In the genomic region with DNA sequence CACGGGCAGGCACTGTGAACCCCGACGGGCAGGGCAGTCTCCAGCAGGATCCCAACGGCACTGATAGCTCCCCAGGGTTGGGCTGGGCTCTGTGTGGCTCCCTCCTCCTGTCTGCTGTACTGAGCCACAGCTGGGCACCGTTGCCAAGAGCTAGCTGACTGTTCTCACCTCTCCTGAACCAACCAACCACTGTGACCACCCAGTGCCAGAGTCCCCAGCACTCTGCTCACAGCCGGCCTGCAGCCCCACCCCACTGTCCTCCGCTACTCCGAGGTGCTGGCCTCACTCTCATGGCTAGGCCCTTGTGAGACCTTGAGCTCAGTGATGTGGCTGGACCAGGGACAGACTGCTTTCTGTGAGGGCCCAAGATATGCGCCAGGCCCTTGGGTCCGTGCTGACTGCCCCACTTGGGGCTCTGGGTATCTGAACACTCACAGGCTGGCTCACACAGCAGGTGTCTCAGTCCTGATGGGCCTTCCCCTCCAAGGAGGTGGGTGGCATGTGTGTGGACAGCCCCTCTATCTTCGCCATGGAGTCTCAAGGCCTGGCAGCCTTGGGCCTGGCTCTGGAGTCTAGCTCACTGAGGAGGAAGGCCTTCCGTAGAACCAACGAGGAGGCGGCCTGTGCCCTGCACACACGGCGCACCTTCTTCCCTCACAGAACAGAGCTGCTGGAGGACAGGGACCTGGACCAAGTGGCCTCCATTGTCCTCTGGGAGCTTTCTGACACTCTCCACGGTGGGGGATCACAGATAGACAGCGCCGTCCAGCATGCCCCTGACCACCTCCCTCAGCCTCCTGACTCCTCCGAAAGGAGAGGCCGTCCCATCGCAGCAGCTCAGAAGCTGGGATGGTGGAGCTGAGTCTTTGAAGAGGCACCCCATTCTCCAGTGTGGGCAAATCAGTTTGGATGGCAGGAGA, we compare ENCODE assay signal across 2 cellular contexts.
TF ChIP-seq lines count a peak whose summit lies in the region.

No MANE protein-coding gene starts in this region.

TF ChIP-seq in SK-N-SH, 30 proteins besides CTCF, POLR2A, EP300 and RAD21 (continued from another document):
- TF ChIP-seq, protein P1, sequence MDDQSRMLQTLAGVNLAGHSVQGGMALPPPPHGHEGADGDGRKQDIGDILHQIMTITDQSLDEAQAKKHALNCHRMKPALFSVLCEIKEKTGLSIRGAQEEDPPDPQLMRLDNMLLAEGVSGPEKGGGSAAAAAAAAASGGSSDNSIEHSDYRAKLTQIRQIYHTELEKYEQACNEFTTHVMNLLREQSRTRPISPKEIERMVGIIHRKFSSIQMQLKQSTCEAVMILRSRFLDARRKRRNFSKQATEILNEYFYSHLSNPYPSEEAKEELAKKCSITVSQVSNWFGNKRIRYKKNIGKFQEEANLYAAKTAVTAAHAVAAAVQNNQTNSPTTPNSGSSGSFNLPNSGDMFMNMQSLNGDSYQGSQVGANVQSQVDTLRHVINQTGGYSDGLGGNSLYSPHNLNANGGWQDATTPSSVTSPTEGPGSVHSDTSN (IDR thresholded peaks at IDR 0.05), result no peak
- TF ChIP-seq RCOR1 (IDR thresholded peaks at IDR 0.05; ENCODE audit: low read length), result no peak
- TF ChIP-seq NRF1 (IDR thresholded peaks at IDR 0.05; ENCODE audit: low read depth, low read length), result no peak
- TF ChIP-seq TEAD4 (IDR thresholded peaks at IDR 0.05; ENCODE audit: borderline replicate concordance, insufficient read depth), result no peak
- TF ChIP-seq, protein P2, sequence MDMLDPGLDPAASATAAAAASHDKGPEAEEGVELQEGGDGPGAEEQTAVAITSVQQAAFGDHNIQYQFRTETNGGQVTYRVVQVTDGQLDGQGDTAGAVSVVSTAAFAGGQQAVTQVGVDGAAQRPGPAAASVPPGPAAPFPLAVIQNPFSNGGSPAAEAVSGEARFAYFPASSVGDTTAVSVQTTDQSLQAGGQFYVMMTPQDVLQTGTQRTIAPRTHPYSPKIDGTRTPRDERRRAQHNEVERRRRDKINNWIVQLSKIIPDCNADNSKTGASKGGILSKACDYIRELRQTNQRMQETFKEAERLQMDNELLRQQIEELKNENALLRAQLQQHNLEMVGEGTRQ (IDR thresholded peaks at IDR 0.05; ENCODE audit: borderline replicate concordance, low read depth, low read length), result no peak
- TF ChIP-seq POLR2AphosphoS5 (IDR thresholded peaks at IDR 0.05; ENCODE audit: low read depth, low read length), result no peak
- TF ChIP-seq, protein P3, sequence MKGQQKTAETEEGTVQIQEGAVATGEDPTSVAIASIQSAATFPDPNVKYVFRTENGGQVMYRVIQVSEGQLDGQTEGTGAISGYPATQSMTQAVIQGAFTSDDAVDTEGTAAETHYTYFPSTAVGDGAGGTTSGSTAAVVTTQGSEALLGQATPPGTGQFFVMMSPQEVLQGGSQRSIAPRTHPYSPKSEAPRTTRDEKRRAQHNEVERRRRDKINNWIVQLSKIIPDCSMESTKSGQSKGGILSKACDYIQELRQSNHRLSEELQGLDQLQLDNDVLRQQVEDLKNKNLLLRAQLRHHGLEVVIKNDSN (IDR thresholded peaks at IDR 0.05; ENCODE audit: borderline replicate concordance, low read depth), result no peak
- no peak for TF ChIP-seq RFX5 (IDR thresholded peaks at IDR 0.05; ENCODE audit: low read length)
- no peak for TF ChIP-seq FOXJ3 (CRISPR knock-in tag; IDR thresholded peaks at IDR 0.05)
- no peak for TF ChIP-seq EZH2phosphoT487 (IDR thresholded peaks at IDR 0.05; ENCODE audit: borderline replicate concordance, low read depth)
- TF ChIP-seq NFIC (IDR thresholded peaks at IDR 0.05; ENCODE audit: borderline replicate concordance), result no peak
TF ChIP-seq in SK-N-SH: peak in this region for 0.

TF ChIP-seq in SK-N-SH treated with all-trans-retinoic acid at 6 μM for 48 hours, 23 proteins besides CTCF, POLR2A, EP300 and RAD21 (continued from another document):
- TF ChIP-seq, protein P4, sequence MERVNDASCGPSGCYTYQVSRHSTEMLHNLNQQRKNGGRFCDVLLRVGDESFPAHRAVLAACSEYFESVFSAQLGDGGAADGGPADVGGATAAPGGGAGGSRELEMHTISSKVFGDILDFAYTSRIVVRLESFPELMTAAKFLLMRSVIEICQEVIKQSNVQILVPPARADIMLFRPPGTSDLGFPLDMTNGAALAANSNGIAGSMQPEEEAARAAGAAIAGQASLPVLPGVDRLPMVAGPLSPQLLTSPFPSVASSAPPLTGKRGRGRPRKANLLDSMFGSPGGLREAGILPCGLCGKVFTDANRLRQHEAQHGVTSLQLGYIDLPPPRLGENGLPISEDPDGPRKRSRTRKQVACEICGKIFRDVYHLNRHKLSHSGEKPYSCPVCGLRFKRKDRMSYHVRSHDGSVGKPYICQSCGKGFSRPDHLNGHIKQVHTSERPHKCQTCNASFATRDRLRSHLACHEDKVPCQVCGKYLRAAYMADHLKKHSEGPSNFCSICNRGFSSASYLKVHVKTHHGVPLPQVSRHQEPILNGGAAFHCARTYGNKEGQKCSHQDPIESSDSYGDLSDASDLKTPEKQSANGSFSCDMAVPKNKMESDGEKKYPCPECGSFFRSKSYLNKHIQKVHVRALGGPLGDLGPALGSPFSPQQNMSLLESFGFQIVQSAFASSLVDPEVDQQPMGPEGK (CRISPR knock-in tag; IDR thresholded peaks at IDR 0.05; ENCODE audit: borderline replicate concordance), result no peak
- no peak for TF ChIP-seq TOX (CRISPR knock-in tag; IDR thresholded peaks at IDR 0.05; ENCODE audit: borderline replicate concordance)
- no peak for TF ChIP-seq ARNTL (CRISPR knock-in tag; IDR thresholded peaks at IDR 0.05; ENCODE audit: borderline replicate concordance, low read depth)
- TF ChIP-seq ISL1 (CRISPR knock-in tag; IDR thresholded peaks at IDR 0.05), result no peak
- TF ChIP-seq ZFP30 (CRISPR knock-in tag; IDR thresholded peaks at IDR 0.05), result no peak
- TF ChIP-seq ZNF565 (CRISPR knock-in tag; conservative IDR thresholded peaks at IDR 0.05; ENCODE audit: low read depth), result no peak
- TF ChIP-seq, protein P5, sequence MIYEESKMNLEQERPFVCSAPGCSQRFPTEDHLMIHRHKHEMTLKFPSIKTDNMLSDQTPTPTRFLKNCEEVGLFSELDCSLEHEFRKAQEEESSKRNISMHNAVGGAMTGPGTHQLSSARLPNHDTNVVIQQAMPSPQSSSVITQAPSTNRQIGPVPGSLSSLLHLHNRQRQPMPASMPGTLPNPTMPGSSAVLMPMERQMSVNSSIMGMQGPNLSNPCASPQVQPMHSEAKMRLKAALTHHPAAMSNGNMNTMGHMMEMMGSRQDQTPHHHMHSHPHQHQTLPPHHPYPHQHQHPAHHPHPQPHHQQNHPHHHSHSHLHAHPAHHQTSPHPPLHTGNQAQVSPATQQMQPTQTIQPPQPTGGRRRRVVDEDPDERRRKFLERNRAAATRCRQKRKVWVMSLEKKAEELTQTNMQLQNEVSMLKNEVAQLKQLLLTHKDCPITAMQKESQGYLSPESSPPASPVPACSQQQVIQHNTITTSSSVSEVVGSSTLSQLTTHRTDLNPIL (CRISPR knock-in tag; IDR thresholded peaks at IDR 0.05; ENCODE audit: low read depth), result no peak
- TF ChIP-seq ZNF8 (CRISPR knock-in tag; IDR thresholded peaks at IDR 0.05), result no peak
- TF ChIP-seq OSR1 (CRISPR knock-in tag; IDR thresholded peaks at IDR 0.05), result no peak
- no peak for TF ChIP-seq PPARA (CRISPR knock-in tag; IDR thresholded peaks at IDR 0.05; ENCODE audit: borderline replicate concordance)
- TF ChIP-seq CSDC2 (CRISPR knock-in tag; IDR thresholded peaks at IDR 0.05), result no peak
